8 cellular contexts compared by ENCODE assay signal in the genomic region with DNA sequence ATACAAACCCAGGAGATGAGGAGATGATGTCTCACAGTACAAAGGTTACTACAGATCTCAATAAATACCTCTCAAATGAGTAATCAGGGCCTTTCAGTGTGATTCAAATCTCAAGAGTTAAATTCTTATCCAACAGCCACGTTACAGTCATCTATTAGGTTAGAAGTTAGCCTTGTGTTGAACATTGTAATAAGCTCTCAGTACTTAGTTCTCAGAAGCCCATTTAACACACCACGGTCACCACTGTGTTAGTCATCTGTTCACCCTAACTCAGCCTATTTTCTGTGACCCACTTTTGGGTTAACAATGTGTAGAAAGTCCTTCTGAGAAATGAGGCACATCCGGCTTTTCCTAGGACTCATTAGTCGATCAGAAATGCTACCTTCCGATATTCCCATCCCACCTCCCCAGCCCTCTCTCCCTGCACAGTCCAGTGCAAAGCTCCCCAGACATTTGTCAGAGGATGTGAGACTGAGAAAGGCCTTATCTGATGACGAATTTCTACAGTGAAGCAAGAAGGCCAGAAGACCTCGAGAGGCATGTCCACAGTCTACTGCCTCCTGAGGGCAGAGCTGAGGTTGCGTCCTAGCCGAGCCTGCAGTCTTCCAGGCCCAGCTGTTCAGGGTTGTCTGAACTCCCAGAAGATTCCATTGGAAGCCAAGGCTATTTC.
DNase-seq lines count a peak whose midpoint lies in the region; ATAC-seq lines count a peak whose summit lies in the region.

No MANE protein-coding gene starts in this region.

- peaks cover 0 to 6% of the 10 kb centered on the region in 2 donors for H3K36me3 Mint-ChIP-seq in activated T-cell treated with anti-CD3 and anti-CD28 coated beads, Interleukin-2, amount 50 U/mL, for 72 hours (ENCODE audit: insufficient read depth in 2 of 2)

- H3K27ac Mint-ChIP-seq in activated T-cell treated with anti-CD3 and anti-CD28 coated beads, Interleukin-2, amount 50 U/mL, for 72 hours = peak overlapping the region; percentile 54

- ATAC-seq in GM19467 (IDR thresholded peaks at IDR 0.05; ENCODE audit: unreplicated experiment) (peak; percentile 43), HG03442 (IDR thresholded peaks at IDR 0.05; ENCODE audit: unreplicated experiment) (peak; percentile 57), GM19328 (IDR thresholded peaks at IDR 0.05; ENCODE audit: unreplicated experiment) (no peak)
- ATAC-seq in activated T-cell treated with anti-CD3 and anti-CD28 coated beads, Interleukin-2, amount 50 U/mL, for 72 hours (replicated peaks in 1 of 2) = peak; percentile 91 to 94

- DNase-seq in GM04504 (ENCODE audit: low read depth) (peak; percentile 75), iris pigment epithelial cell (ENCODE audit: low read depth) (peak; percentile 97), NCI-H1048 (lab: John Stamatoyannopoulos, UW) (no peak), nucleus accumbens (lab: John Stamatoyannopoulos, UW) (no peak)
- DNase-seq in activated T-cell treated with anti-CD3 and anti-CD28 coated beads, Interleukin-2, amount 50 U/mL, for 72 hours = peak; percentile 43

- no peaks in the 10 kb centered on the region for H3K9me3 Mint-ChIP-seq in activated T-cell treated with anti-CD3 and anti-CD28 coated beads, Interleukin-2, amount 50 U/mL, for 72 hours

- H3K4me3 Mint-ChIP-seq in activated T-cell treated with anti-CD3 and anti-CD28 coated beads, Interleukin-2, amount 50 U/mL, for 72 hours = peak overlapping the region; percentile 57 to 62

- H3K27me3 Mint-ChIP-seq in activated T-cell treated with anti-CD3 and anti-CD28 coated beads, Interleukin-2, amount 50 U/mL, for 72 hours (ENCODE audit: low read depth) = no peaks in the 10 kb centered on the region

- peaks cover 31% of the 10 kb centered on the region for H3K4me1 Mint-ChIP-seq in activated T-cell treated with anti-CD3 and anti-CD28 coated beads, Interleukin-2, amount 50 U/mL, for 72 hours (ENCODE audit: low read depth)

Comparison
In these comparisons a context has a peak if more than half of its experiments do, and no peak if none do; other contexts are left out.
1. DNase-seq: peak in GM04504 (single experiment), activated T-cell treated with anti-CD3 and anti-CD28 coated beads, Interleukin-2, amount 50 U/mL, for 72 hours (2 of 2) and iris pigment epithelial cell (single experiment); none in NCI-H1048 (single experiment) and nucleus accumbens (0 of 56).